In genomic region chr4:151862766-151863165, GRCh38 we compare ENCODE assay signal across 19 cellular contexts.
A peak's percentile ranks its signal among the peaks of the same experiment; 100 is the strongest.
DNase-seq lines count a peak whose midpoint lies in the region; ATAC-seq and TF ChIP-seq lines count a peak whose summit lies in the region.
"Had no signal": no experiment of that assay in that cellular context is flagged by ENCODE, and none has a peak within 500 bp of the region (broad histone marks: within the 10 kb centered on the region; RNA-seq: fewer than 3 reads in every experiment).

No MANE protein-coding gene starts in this region.

- H3K27me3 ChIP-seq in foreskin keratinocyte, result peaks cover 7% of the 10 kb centered on the region
- H3K27me3 ChIP-seq: right atrium auricular region had no signal

- no peaks in the 10 kb centered on the region for H3K4me1 ChIP-seq in foreskin keratinocyte

- intact Hi-C loops in lower leg skin (cut with DNase I; ENCODE audit: low total_unique reads), result no loop called here

- H3K4me3 ChIP-seq in AG09309 (ENCODE audit: control insufficient read depth, low read depth, low read length), result no peak overlapping the region
- H3K4me3 ChIP-seq in lower leg skin (ENCODE audit: low read depth, poor library complexity, severe bottlenecking), result no peak overlapping the region
- H3K4me3 ChIP-seq: GM23338, right atrium auricular region had no signal

- WGBS in lower leg skin, 2 donors, result 79 to 92% methylated on average over 7 of the region's 7 CpGs

- TF ChIP-seq CTCF in AG09309 (IDR thresholded peaks at IDR 0.05; ENCODE audit: control insufficient read depth, insufficient read depth, low read depth, low read length, missing control alignments) (no peak), foreskin keratinocyte (conservative IDR thresholded peaks at IDR 0.05) (no peak), lower leg skin (IDR thresholded peaks at IDR 0.05) (no peak)

- peak; percentile 25 for DNase-seq in AG09309 (ENCODE audit: low read depth)
- DNase-seq in HS-5 (ENCODE audit: low read depth), result peak; percentile 50
- peak; percentile 6 for DNase-seq in T1000 (lab: John Stamatoyannopoulos, UW)
- peak; percentile 26 to 51 for DNase-seq in foreskin keratinocyte
- DNase-seq in lower leg skin (ENCODE audit: low spot score in 2 of 2), result no peak
- DNase-seq: activated CD4-positive, alpha-beta T cell treated with anti-CD3 and anti-CD28 coated beads, Interleukin-2, amount 10 ng/mL, durations not matched to agents 24 days and 14 days; activated CD8-positive, alpha-beta memory T cell treated with anti-CD3 and anti-CD28 coated beads, Interleukin-2, amount 50 U/mL, for 4 hours; caudate nucleus; dermis blood vessel endothelial cell; NCI-H1436; NCI-H524 treated with DMSO at 0.1 percent for 48 hours; occipital lobe; Right ventricle myocardium superior; stimulated activated CD4-positive, alpha-beta T cell treated with anti-CD3 and anti-CD28 coated beads, Interleukin-15, amount 100 ng/mL, for 24 hours had no signal

- ATAC-seq in foreskin keratinocyte, result no peak
- ATAC-seq in HG03571 (IDR thresholded peaks at IDR 0.05; ENCODE audit: unreplicated experiment), result no peak
- no peak for ATAC-seq in HG02884 (IDR thresholded peaks at IDR 0.05; ENCODE audit: unreplicated experiment)
- ATAC-seq in HG02852 (IDR thresholded peaks at IDR 0.05; ENCODE audit: unreplicated experiment), result no peak
- ATAC-seq: GM23338 had no signal

- no peak overlapping the region for H3K27ac ChIP-seq in foreskin keratinocyte
- H3K27ac ChIP-seq: right atrium auricular region had no signal

- TF ChIP-seq POLR2A in lower leg skin (IDR thresholded peaks at IDR 0.05), result no peak

Comparison
In these comparisons a context has a peak if more than half of its experiments do, and no peak if none do; other contexts are left out.
1. DNase-seq: peak in AG09309 (single experiment), HS-5 (single experiment), T1000 (single experiment) and foreskin keratinocyte (2 of 2); none in lower leg skin (0 of 2).